Comparison of ENCODE assay signal across 8 cellular contexts in the genomic region with DNA sequence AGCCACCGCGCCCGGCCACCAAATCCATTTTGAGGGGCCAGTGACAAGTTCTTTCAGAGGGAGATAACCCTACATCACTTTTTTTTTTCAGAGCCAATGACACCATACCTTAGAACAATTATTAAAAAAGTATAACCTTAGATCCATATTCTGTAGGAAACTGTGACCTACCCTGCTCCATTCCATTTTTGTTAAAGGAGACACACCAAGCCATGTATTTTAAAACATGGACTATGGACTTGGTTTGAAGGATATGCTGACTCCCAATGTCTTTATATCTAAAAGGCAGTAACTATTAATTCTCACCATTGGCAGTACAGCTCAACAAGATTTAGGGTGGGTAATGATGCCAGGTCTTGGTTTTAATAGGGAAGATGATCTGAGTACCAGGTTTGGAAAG. TPM values are rescaled to one million over a fixed set of nuclear protein-coding genes. Genes with fewer than 3 reads are reported as not detected.
DNase-seq lines count a peak whose midpoint lies in the region; ATAC-seq, FAIRE-seq and TF ChIP-seq lines count a peak whose summit lies in the region.

No MANE protein-coding gene starts in this region.

- H4K20me1 ChIP-seq in keratinocyte (ENCODE audit: control insufficient read depth, extremely low read depth, insufficient read depth, low read length) = peaks cover 7% of the 10 kb centered on the region

- H3K9ac ChIP-seq in keratinocyte (ENCODE audit: control insufficient read depth, extremely low read depth, insufficient read depth, low read length) = peak overlapping the region; percentile 95

- TF ChIP-seq POLR2A in stomach (IDR thresholded peaks at IDR 0.05) (no peak), body of pancreas (IDR thresholded peaks at IDR 0.05) (no peak), H54 (IDR thresholded peaks at IDR 0.05; ENCODE audit: low read depth, low read length) (no peak)

- H3K4me3 ChIP-seq in keratinocyte (ENCODE audit: control insufficient read depth in 2 of 3, extremely low read depth in 1 of 3, insufficient read depth in 2 of 3, low read depth in 1 of 3, low read length in 3 of 3) (peak overlapping the region; percentile 71 to 90 (median 80)), stomach (peak overlapping the region; percentile 88 to 96 (median 92)), body of pancreas (peak overlapping the region in 1 of 2 donors; percentile 63)

- no peak for DNase-seq in T-helper 1 cell
- no peak for DNase-seq in keratinocyte (ENCODE audit: low read depth, low spot score)
- no peak for DNase-seq in stomach
- DNase-seq in body of pancreas = no peak
- DNase-seq in H54 (ENCODE audit: insufficient read length, low spot score) = no peak
- no peak for DNase-seq in RKO (ENCODE audit: low spot score)

- no peaks in the 10 kb centered on the region for H3K9me3 Mint-ChIP-seq in T-helper 1 cell treated with Interleukin-12 subunit alpha and Interleukin-12 subunit beta and Interleukin-4 antibody, amounts not matched to agents 30 μg/mL and 1 μg/mL, for 36 hours
- no peaks in the 10 kb centered on the region for H3K9me3 Mint-ChIP-seq in activated naive CD8-positive, alpha-beta T cell (ENCODE audit: low read depth)

- intact Hi-C loops in stomach (cut with DNase I; ENCODE audit: low total_unique reads) = no loop called here
- intact Hi-C loops in body of pancreas (cut with DNase I) = no loop called here

- peaks cover 3% of the 10 kb centered on the region for H3K9me1 ChIP-seq in keratinocyte (ENCODE audit: control insufficient read depth, extremely low read depth, insufficient read depth, low read length)

- no peaks in the 10 kb centered on the region for H3K27me3 ChIP-seq in keratinocyte (ENCODE audit: control insufficient read depth, extremely low read depth, insufficient read depth, low read length)
- no peaks in the 10 kb centered on the region for H3K27me3 ChIP-seq in stomach
- no peaks in the 10 kb centered on the region for H3K27me3 ChIP-seq in body of pancreas

- peaks cover 16% of the 10 kb centered on the region for H3K4me1 ChIP-seq in keratinocyte (ENCODE audit: control insufficient read depth, extremely low read depth, insufficient read depth, low read length)
- peaks cover 28 to 60% (median 50%) of the 10 kb centered on the region in 4 donors for H3K4me1 ChIP-seq in stomach
- peaks cover 48% of the 10 kb centered on the region for H3K4me1 ChIP-seq in body of pancreas

- 97 to 100% (median 98%) methylated on average over 3 of the region's 3 CpGs for WGBS in stomach, 5 donors
- WGBS in body of pancreas, 2 donors = 94 to 100% methylated on average over 3 of the region's 3 CpGs

- no peak for TF ChIP-seq CTCF in keratinocyte (optimal IDR thresholded peaks at IDR 0.05 in 1 of 3, IDR thresholded peaks at IDR 0.05 in 1 of 3, conservative IDR thresholded peaks at IDR 0.05 in 1 of 3; ENCODE audit: extremely low read depth in 1 of 3, insufficient read depth in 2 of 3, low read length in 3 of 3)
- TF ChIP-seq CTCF in stomach (IDR thresholded peaks at IDR 0.05) = no peak
- TF ChIP-seq CTCF in body of pancreas (IDR thresholded peaks at IDR 0.05) = no peak

- H2AFZ ChIP-seq in keratinocyte (ENCODE audit: control insufficient read depth, low read length) = no peak overlapping the region

- no peaks in the 10 kb centered on the region for H3K27me3 Mint-ChIP-seq in T-helper 1 cell treated with Interleukin-12 subunit alpha and Interleukin-12 subunit beta and Interleukin-4 antibody, amounts not matched to agents 30 μg/mL and 1 μg/mL, for 36 hours (ENCODE audit: low read depth)
- H3K27me3 Mint-ChIP-seq in activated naive CD8-positive, alpha-beta T cell = no peaks in the 10 kb centered on the region

- no peak for TF ChIP-seq EP300 in stomach (IDR thresholded peaks at IDR 0.05)

- peaks cover 36% of the 10 kb centered on the region for H3K79me2 ChIP-seq in keratinocyte (ENCODE audit: control insufficient read depth, insufficient read depth, low read length)

- no peaks in the 10 kb centered on the region for H3K9me3 ChIP-seq in keratinocyte (ENCODE audit: control insufficient read depth, low read depth, low read length)
- H3K9me3 ChIP-seq in stomach = no peaks in the 10 kb centered on the region
- H3K9me3 ChIP-seq in body of pancreas = no peaks in the 10 kb centered on the region

- H3K4me1 Mint-ChIP-seq in T-helper 1 cell treated with Interleukin-12 subunit alpha and Interleukin-12 subunit beta and Interleukin-4 antibody, amounts not matched to agents 30 μg/mL and 1 μg/mL, for 36 hours (ENCODE audit: low read depth) = peaks cover 41% of the 10 kb centered on the region
- H3K4me1 Mint-ChIP-seq in activated naive CD8-positive, alpha-beta T cell (ENCODE audit: low read depth) = peaks cover 42% of the 10 kb centered on the region

- dilution Hi-C loops in keratinocyte (cut with MboI; ENCODE audit: extremely low pct_ligation_motif_present, low sequenced_read_pairs) = no loop called here

- no peak for ATAC-seq in body of pancreas

- peak overlapping the region; percentile 91 for H3K4me3 Mint-ChIP-seq in T-helper 1 cell treated with Interleukin-12 subunit alpha and Interleukin-12 subunit beta and Interleukin-4 antibody, amounts not matched to agents 30 μg/mL and 1 μg/mL, for 36 hours
- H3K4me3 Mint-ChIP-seq in activated naive CD8-positive, alpha-beta T cell = peak overlapping the region; percentile 91

- H3K27ac ChIP-seq in keratinocyte (ENCODE audit: control insufficient read depth, insufficient read depth, low read length) (peak overlapping the region; percentile 80), stomach (peak overlapping the region in 3 of 5 donors; percentile 91 to 97 (median 94)), body of pancreas (peak overlapping the region in 1 of 4 donors; percentile 76)

- H3K27ac Mint-ChIP-seq in T-helper 1 cell treated with Interleukin-12 subunit alpha and Interleukin-12 subunit beta and Interleukin-4 antibody, amounts not matched to agents 30 μg/mL and 1 μg/mL, for 36 hours = no peak overlapping the region
- peak overlapping the region; percentile 86 for H3K27ac Mint-ChIP-seq in activated naive CD8-positive, alpha-beta T cell

- peaks cover 16% of the 10 kb centered on the region for H3K36me3 Mint-ChIP-seq in T-helper 1 cell treated with Interleukin-12 subunit alpha and Interleukin-12 subunit beta and Interleukin-4 antibody, amounts not matched to agents 30 μg/mL and 1 μg/mL, for 36 hours (ENCODE audit: low read depth)
- no peaks in the 10 kb centered on the region for H3K36me3 Mint-ChIP-seq in activated naive CD8-positive, alpha-beta T cell

- peak overlapping the region; percentile 84 for H3K4me2 ChIP-seq in keratinocyte (ENCODE audit: control insufficient read depth, extremely low read depth, insufficient read depth, low read depth, low read length)

- FAIRE-seq in keratinocyte (lab: Jason Lieb, UNC) (no peak), H54 (lab: Jason Lieb, UNC) (no peak)

- peaks cover 9 to 20% of the 10 kb centered on the region in 2 experiments for H3K36me3 ChIP-seq in keratinocyte (ENCODE audit: control insufficient read depth in 2 of 2, extremely low read depth in 1 of 2, insufficient read depth in 2 of 2, low read length in 2 of 2)
- peaks cover 15 to 39% (median 29%) of the 10 kb centered on the region in 4 donors for H3K36me3 ChIP-seq in stomach
- peaks cover 0 to 3% of the 10 kb centered on the region in 2 donors for H3K36me3 ChIP-seq in body of pancreas (replicated peaks in 1 of 2; ENCODE audit: insufficient read depth in 1 of 2, low read depth in 2 of 2)

RNA-seq across cellular contexts. Expression of a gene that starts 1.1 kb away (rescaled TPM):
- polyA plus RNA-seq in keratinocyte (36.9 to 53.3 TPM (median 42.5 TPM) in 3 replicates), stomach (10 to 100 TPM; 25.5 to 40.8 (median 35.0) TPM)
- polyA plus RNA-seq in keratinocyte (2011; ENCODE audit: low read depth) = 14.4 TPM
- 38.4 and 45.5 TPM in 2 replicates for polyA plus RNA-seq in keratinocyte (2011; cell fraction: cytosol; rRNA removed)
- polyA plus RNA-seq in keratinocyte (2011; cell fraction: nucleus; rRNA removed) = 34.4 and 41.0 TPM in 2 replicates
- 50.6 and 56.3 TPM in 2 replicates for polyA plus RNA-seq in keratinocyte (2012; ENCODE audit: low replicate concordance)
- 30.4 to 77.1 TPM (median 45.8 TPM) in 3 replicates for polyA minus RNA-seq in keratinocyte
- 43.5 TPM for polyA minus RNA-seq in keratinocyte (2011; cell fraction: cytosol; rRNA and poly(A)+ RNA removed)
- 10.2 and 11.4 TPM in 2 replicates for polyA minus RNA-seq in keratinocyte (2011; cell fraction: nucleus; rRNA and poly(A)+ RNA removed)
- total RNA-seq in stomach (10 to 100 TPM in 4 of 5 donors, 1 to 10 TPM in 1; 5.8 to 77.2 (median 22.6) TPM), body of pancreas (10 to 100 TPM; 12.5 to 14.5 TPM)

RNA-seq across cellular contexts. Expression of a gene that starts 13.6 kb away (rescaled TPM):
- polyA plus RNA-seq in keratinocyte (75.4 to 87.4 TPM (median 83.5 TPM) in 3 replicates), stomach (10 to 100 TPM; 12.9 to 36.5 (median 16.3) TPM)
- 10.1 TPM for polyA plus RNA-seq in keratinocyte (2011; ENCODE audit: low read depth)
- polyA plus RNA-seq in keratinocyte (2011; cell fraction: cytosol; rRNA removed) = 37.7 and 64.6 TPM in 2 replicates
- polyA plus RNA-seq in keratinocyte (2011; cell fraction: nucleus; rRNA removed) = 94.1 and 101 TPM in 2 replicates
- polyA plus RNA-seq in keratinocyte (2012; ENCODE audit: low replicate concordance) = 34.6 and 75.9 TPM in 2 replicates
- polyA minus RNA-seq in keratinocyte = 67.4 to 70.6 TPM (median 69.2 TPM) in 3 replicates
- 140 TPM for polyA minus RNA-seq in keratinocyte (2011; cell fraction: cytosol; rRNA and poly(A)+ RNA removed)
- 44.9 and 57.9 TPM in 2 replicates for polyA minus RNA-seq in keratinocyte (2011; cell fraction: nucleus; rRNA and poly(A)+ RNA removed)
- total RNA-seq in stomach (100 to 1,000 TPM in 1 of 5 donors, 10 to 100 TPM in 4; 11.6 to 118 (median 40.6) TPM), body of pancreas (10 to 100 TPM; 10.6 to 31.6 TPM)

RNA-seq across cellular contexts. Expression of a gene that starts 21.2 kb away (rescaled TPM):
- polyA plus RNA-seq in keratinocyte = 5.0 to 9.3 TPM (median 5.4 TPM) in 3 replicates
- polyA plus RNA-seq in keratinocyte (2011; ENCODE audit: low read depth) = 2.6 TPM
- polyA plus RNA-seq in keratinocyte (2011; cell fraction: cytosol; rRNA removed) = 3.5 and 5.4 TPM in 2 replicates
- polyA plus RNA-seq in keratinocyte (2011; cell fraction: nucleus; rRNA removed) = 8.5 and 9.5 TPM in 2 replicates
- polyA plus RNA-seq in keratinocyte (2012; ENCODE audit: low replicate concordance) = 3.0 and 10.6 TPM in 2 replicates
- 12.2 to 20.7 TPM (median 12.3 TPM) in 3 replicates for polyA minus RNA-seq in keratinocyte
- polyA minus RNA-seq in keratinocyte (2011; cell fraction: cytosol; rRNA and poly(A)+ RNA removed) = 15.5 TPM
- polyA minus RNA-seq in keratinocyte (2011; cell fraction: nucleus; rRNA and poly(A)+ RNA removed) = 9.7 and 14.7 TPM in 2 replicates
- 10 to 100 TPM in 2 of 5 donors, 1 to 10 TPM in 3; 4.7 to 12.0 (median 6.8) TPM for total RNA-seq in stomach
- polyA plus RNA-seq in stomach = 1 to 10 TPM; 2.4 to 3.7 (median 3.2) TPM
- total RNA-seq in body of pancreas = 1 to 10 TPM; 4.9 to 6.0 TPM

RNA-seq across cellular contexts. Expression of a gene that starts 23.8 kb away (rescaled TPM):
- 17.1 to 29.8 TPM (median 20.8 TPM) in 3 replicates for polyA plus RNA-seq in keratinocyte
- 6.6 TPM for polyA plus RNA-seq in keratinocyte (2011; ENCODE audit: low read depth)
- polyA plus RNA-seq in keratinocyte (2011; cell fraction: cytosol; rRNA removed) = 14.3 and 23.0 TPM in 2 replicates
- polyA plus RNA-seq in keratinocyte (2011; cell fraction: nucleus; rRNA removed) = 15.9 and 20.4 TPM in 2 replicates
- 17.4 and 40.6 TPM in 2 replicates for polyA plus RNA-seq in keratinocyte (2012; ENCODE audit: low replicate concordance)
- 11.1 to 19.3 TPM (median 18.1 TPM) in 3 replicates for polyA minus RNA-seq in keratinocyte
- 15.7 TPM for polyA minus RNA-seq in keratinocyte (2011; cell fraction: cytosol; rRNA and poly(A)+ RNA removed)
- 6.4 and 8.7 TPM in 2 replicates for polyA minus RNA-seq in keratinocyte (2011; cell fraction: nucleus; rRNA and poly(A)+ RNA removed)
- 100 to 1,000 TPM in 1 of 5 donors, 10 to 100 TPM in 4; 16.7 to 195 (median 43.8) TPM for total RNA-seq in stomach
- polyA plus RNA-seq in stomach = 10 to 100 TPM; 20.8 to 35.9 (median 22.0) TPM
- 10 to 100 TPM; 34.8 to 44.2 TPM for total RNA-seq in body of pancreas

RNA-seq across cellular contexts. Expression of a gene that starts 27.8 kb away (rescaled TPM):
- polyA plus RNA-seq in keratinocyte = 3.1 to 11.1 TPM (median 3.8 TPM) in 3 replicates
- polyA plus RNA-seq in keratinocyte (2011; ENCODE audit: low read depth) = 9.9 TPM
- polyA plus RNA-seq in keratinocyte (2011; cell fraction: cytosol; rRNA removed) = 4.4 and 14.0 TPM in 2 replicates
- polyA plus RNA-seq in keratinocyte (2011; cell fraction: nucleus; rRNA removed) = 28.1 and 45.7 TPM in 2 replicates
- 15.4 and 37.6 TPM in 2 replicates for polyA plus RNA-seq in keratinocyte (2012; ENCODE audit: low replicate concordance)
- polyA minus RNA-seq in keratinocyte = 4.7 to 38.8 TPM (median 5.7 TPM) in 3 replicates
- polyA minus RNA-seq in keratinocyte (2011; cell fraction: cytosol; rRNA and poly(A)+ RNA removed) = 29.2 TPM
- 23.9 and 26.1 TPM in 2 replicates for polyA minus RNA-seq in keratinocyte (2011; cell fraction: nucleus; rRNA and poly(A)+ RNA removed)
- 10 to 100 TPM; 19.8 to 60.3 (median 39.1) TPM for total RNA-seq in stomach
- 10 to 100 TPM; 15.4 to 31.8 (median 21.5) TPM for polyA plus RNA-seq in stomach
- total RNA-seq in body of pancreas = 10 to 100 TPM; 40.5 to 61.0 TPM
